In genomic region chr18:23833714-23834113, GRCh38 we compare ENCODE assay signal across 24 cellular contexts.
DNase-seq lines count a peak whose midpoint lies in the region; ATAC-seq and TF ChIP-seq lines count a peak whose summit lies in the region.
"Had no signal": no experiment of that assay in that cellular context is flagged by ENCODE, and none has a peak within 500 bp of the region (broad histone marks: within the 10 kb centered on the region; RNA-seq: fewer than 3 reads in every experiment).

No MANE protein-coding gene starts in this region.

- H3K27me3 Mint-ChIP-seq in osteocyte (ENCODE audit: unreplicated experiment) = no peaks in the 10 kb centered on the region
- H3K27me3 Mint-ChIP-seq: CD4-positive, alpha-beta T cell had no signal

- H3K9me3 Mint-ChIP-seq in osteocyte (ENCODE audit: unreplicated experiment) = no peaks in the 10 kb centered on the region
- H3K9me3 Mint-ChIP-seq: CD4-positive, alpha-beta T cell; HFFc6 had no signal

- no peaks in the 10 kb centered on the region for H3K27me3 ChIP-seq in BLaER1
- H3K27me3 ChIP-seq: BE2C, Peyer's patch, SJCRH30 had no signal

- no peak for TF ChIP-seq CTCF in osteocyte (IDR thresholded peaks at IDR 0.05)

- intact Hi-C loops in cardiac septum (cut with DNase I) = no loop called here

- ATAC-seq in GM18907 (IDR thresholded peaks at IDR 0.05; ENCODE audit: unreplicated experiment) = no peak
- ATAC-seq: A549 had no signal

- no peaks in the 10 kb centered on the region for H4K20me1 ChIP-seq in BLaER1

- H3K36me3 ChIP-seq in BLaER1 = 0 out of 2 replicates have a peak, but pooled peaks cover 6% of the 10 kb centered on the region
- H3K36me3 ChIP-seq: BE2C, Peyer's patch, SJCRH30 had no signal

- DNase-seq in DMS79 treated with DMSO at 0.1 percent for 48 hours (lab: John Stamatoyannopoulos, UW) (peak; percentile 18), RPMI8226 (peak; percentile 15), myocyte (ENCODE audit: low read depth) (peak; percentile 75), osteocyte (ENCODE audit: extremely low spot score, unreplicated experiment) (no peak), COLO829 (ENCODE audit: low spot score) (no peak), cardiac septum (ENCODE audit: low spot score) (no peak)
- DNase-seq: BE2C; CD4-positive, alpha-beta T cell; EL; H7; HFFc6; KG1; NCI-H1092 treated with DMSO at 0.1 percent for 48 hours; NCI-H1436 treated with DMSO at 0.1 percent for 48 hours; NCI-H1930; NCI-H345; NCI-H524; NCI-H774; Peyer's patch; SJCRH30 had no signal

- peak overlapping the region; percentile 17; the same call in 1 of the 2 replicates for H3K4me2 ChIP-seq in BLaER1
- H3K4me2 ChIP-seq: A549 had no signal

- H3K9ac ChIP-seq in BLaER1 = no peak overlapping the region

- H3K36me3 Mint-ChIP-seq in osteocyte (ENCODE audit: unreplicated experiment) = no peaks in the 10 kb centered on the region

- no peak overlapping the region for H3K4me3 ChIP-seq in BLaER1
- H3K4me3 ChIP-seq: A549, Peyer's patch, SJCRH30 had no signal

- H3K9me3 ChIP-seq in BLaER1 = no peaks in the 10 kb centered on the region
- H3K9me3 ChIP-seq: A549, BE2C, Peyer's patch, SJCRH30 had no signal

- H3K4me1 ChIP-seq in BLaER1 = peaks cover 57% of the 10 kb centered on the region
- H3K4me1 ChIP-seq: BE2C, Peyer's patch, SJCRH30 had no signal

- peaks cover 4% of the 10 kb centered on the region for H3K4me1 Mint-ChIP-seq in osteocyte (ENCODE audit: unreplicated experiment)

- H3K27ac ChIP-seq in BLaER1 = no peak overlapping the region
- H3K27ac ChIP-seq: A549, HL-60, Peyer's patch, SJCRH30 had no signal

- H3K27ac Mint-ChIP-seq in osteocyte (ENCODE audit: unreplicated experiment) = no peak overlapping the region
- H3K27ac Mint-ChIP-seq: CD4-positive, alpha-beta T cell; HFFc6 had no signal

- H3K4me3 Mint-ChIP-seq in osteocyte (ENCODE audit: unreplicated experiment) = no peak overlapping the region
- H3K4me3 Mint-ChIP-seq: CD4-positive, alpha-beta T cell; HFFc6 had no signal

Comparison
In these comparisons a context has a peak if more than half of its experiments do, and no peak if none do; other contexts are left out.
1. DNase-seq: peak in DMS79 treated with DMSO at 0.1 percent for 48 hours (single experiment), RPMI8226 (single experiment) and myocyte (single experiment); none in osteocyte (single experiment), COLO829 (single experiment) and cardiac septum (single experiment).